Comparison of ENCODE assay signal across 7 cellular contexts in genomic region chr17:50477976-50478375, GRCh38. TPM values are rescaled to one million over a fixed set of nuclear protein-coding genes. Genes with fewer than 3 reads are reported as not detected.
DNase-seq lines count a peak whose midpoint lies in the region; ATAC-seq and TF ChIP-seq lines count a peak whose summit lies in the region.

No MANE protein-coding gene starts in this region.

- H3K4me3 ChIP-seq in WI38 (ENCODE audit: low read depth, low read length) (peak overlapping the region; percentile 66), iPS-18a (ENCODE audit: low read length) (peak overlapping the region; percentile 88), spleen (peak overlapping the region in 2 of 8 donors; percentile 68 to 79)

- peak overlapping the region; percentile 80 for H3K9ac ChIP-seq in iPS-18a (ENCODE audit: low read length)

- H3K4me1 ChIP-seq in iPS-18a (ENCODE audit: control insufficient read depth, low read depth, low read length), result no peaks in the 10 kb centered on the region
- peaks cover 18 to 49% (median 42%) of the 10 kb centered on the region in 6 donors for H3K4me1 ChIP-seq in spleen

- H3K36me3 ChIP-seq in iPS-18a (ENCODE audit: control insufficient read depth, low read depth, low read length) (peaks cover 6% of the 10 kb centered on the region), spleen (peaks cover 0 to 34% (median 6%) of the 10 kb centered on the region in 6 donors)

- DNase-seq in HEK293T (ENCODE audit: extremely low spot score) (no peak), spleen (no peak), HK-2 (ENCODE audit: unreplicated experiment) (no peak)

- H3K27me3 ChIP-seq in iPS-18a (ENCODE audit: control insufficient read depth, insufficient read depth, low read length) (peaks cover 30% of the 10 kb centered on the region), spleen (replicated peaks in 1 of 7) (no peaks in the 10 kb centered on the region)

- WGBS in spleen, 5 donors, result 78 to 92% (median 88%) methylated on average over 7 of the region's 7 CpGs

- H3K27ac ChIP-seq in iPS-18a (ENCODE audit: low read length) (no peak overlapping the region), spleen (peak overlapping the region; percentile 80 to 93 (median 88))

- POLR2A ChIA-PET in HEK293T (lab: Yijun Ruan, JAX), result interaction anchor here (1.9 to 2.4 kb wide), 2 partner anchors 81 to 150 kb away, joined by 9 to 23 read pairs; partner anchors contain the start of gene LRRC59

- no peak for TF ChIP-seq CTCF in WI38 (IDR thresholded peaks at IDR 0.05; ENCODE audit: low read depth, low read length)
- TF ChIP-seq CTCF in spleen (IDR thresholded peaks at IDR 0.05 in 8 of 11, conservative IDR thresholded peaks at IDR 0.05 in 3 of 11), result no peak

- CTCF ChIA-PET in HEK293T (lab: Yijun Ruan, JAX), result interaction anchor here (0.6 to 2.1 kb wide), 2 partner anchors 16 to 569 kb away, joined by 3 to 7 read pairs; no protein-coding TSS in a partner anchor

- ATAC-seq in esophagus mucosa, result no peak
- ATAC-seq in GM18867 (IDR thresholded peaks at IDR 0.05; ENCODE audit: unreplicated experiment), result no peak

- no peak for TF ChIP-seq POLR2A in spleen (IDR thresholded peaks at IDR 0.05)

- H3K9me3 ChIP-seq in iPS-18a (ENCODE audit: control insufficient read depth, low read depth, low read length) (no peaks in the 10 kb centered on the region), spleen (no peaks in the 10 kb centered on the region)

- intact Hi-C loops in spleen (cut with DNase I; ENCODE audit: low total_unique reads), result loop anchor here (10.0 kb wide), 1 partner anchor 103 kb away; the partner anchor contains the start of genes EME1 and MRPL27

TF ChIP-seq in HEK293T, 16 proteins besides CTCF, POLR2A, EP300 and RAD21:
- 0 out of 2 replicates have a peak, but pooled peaks have one; percentile 29 for TF ChIP-seq HDGF (IDR thresholded peaks at IDR 0.05; ENCODE audit: borderline replicate concordance)
- TF ChIP-seq FOXA1 (IDR thresholded peaks at IDR 0.05), result no peak

RNA-seq across cellular contexts. Expression of gene RSAD1, which starts 0.7 kb away (rescaled TPM):
- total RNA-seq in spleen, result 10 to 100 TPM; 24.4 to 56.2 (median 39.4) TPM
- polyA plus RNA-seq in spleen, result 10 to 100 TPM; 24.1 to 35.0 (median 30.7) TPM
- total RNA-seq in esophagus mucosa, result 10.8 TPM

RNA-seq across cellular contexts. Expression of gene CHAD, which starts 9.3 kb away (rescaled TPM):
- under 1 TPM in 1 of 7 donors, not detected in 6; 0.39 TPM for total RNA-seq in spleen
- not detected for polyA plus RNA-seq in spleen
- not detected for total RNA-seq in esophagus mucosa

RNA-seq across cellular contexts. Expression of gene MYCBPAP, which starts 30.3 kb away (rescaled TPM):
- total RNA-seq in spleen (1 to 10 TPM in 3 of 7 donors, under 1 TPM in 4; 0.54 to 2.8 (median 0.98) TPM), esophagus mucosa (0.40 TPM)
- under 1 TPM; 0.15 to 0.18 (median 0.16) TPM for polyA plus RNA-seq in spleen

RNA-seq across cellular contexts. Expression of gene ACSF2, which starts 52.0 kb away (rescaled TPM):
- total RNA-seq in spleen (10 to 100 TPM; 28.3 to 48.6 (median 41.9) TPM), esophagus mucosa (15.1 TPM)
- polyA plus RNA-seq in spleen, result 10 to 100 TPM; 21.7 to 50.0 (median 36.3) TPM

RNA-seq across cellular contexts. Expression of gene EPN3, which starts 54.6 kb away (rescaled TPM):
- total RNA-seq in spleen, result not detected
- under 1 TPM in 2 of 3 donors, not detected in 1; 0.02 to 0.16 TPM for polyA plus RNA-seq in spleen
- 38.5 TPM for total RNA-seq in esophagus mucosa
